In the genomic region with DNA sequence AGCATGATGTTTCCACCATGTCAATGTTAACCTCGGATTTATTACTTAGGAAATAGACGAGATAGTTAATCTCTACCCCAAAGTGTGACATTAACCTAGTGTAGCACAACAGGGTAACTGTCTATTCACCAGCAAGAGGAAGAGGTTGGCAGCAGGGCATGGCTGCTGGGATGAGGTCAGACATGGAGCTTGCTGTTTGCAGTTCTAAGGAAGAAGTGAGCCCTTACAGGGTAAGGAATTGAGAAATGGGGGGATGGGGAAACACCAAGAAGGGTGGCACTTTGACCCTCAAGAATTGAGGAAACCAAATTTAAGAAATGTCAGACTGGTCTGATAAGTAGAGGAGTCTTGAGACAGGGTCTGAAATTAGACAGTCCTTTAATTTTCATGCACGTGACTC, we compare ENCODE assay signal across 29 cellular contexts.
"Had no signal": no experiment of that assay in that cellular context is flagged by ENCODE, and none has a peak within 500 bp of the region (broad histone marks: within the 10 kb centered on the region; RNA-seq: fewer than 3 reads in every experiment).

No MANE protein-coding gene starts in this region.

- H3K4me3 ChIP-seq: adrenal gland, K562 had no signal

- H3K36me3 ChIP-seq: adrenal gland, WERI-Rb-1 had no signal

- H3K4me1 ChIP-seq: adrenal gland had no signal

- H3K27me3 ChIP-seq: adrenal gland had no signal

- H3K27ac ChIP-seq: adrenal gland, WERI-Rb-1 had no signal

- ATAC-seq: activated CD4-positive, CD25-positive, alpha-beta regulatory T cell treated with anti-CD3 and anti-CD28 coated beads, Interleukin-2, amount 50 U/mL, for 24 hours; activated CD8-positive, alpha-beta T cell treated with anti-CD3 and anti-CD28 coated beads for 36 hours; activated T-cell treated with anti-CD3 and anti-CD28 coated beads, Interleukin-2, amount 50 U/mL, for 72 hours; K562; Panc1; Right ventricle myocardium inferior; T-cell had no signal

- H3K9me3 ChIP-seq: adrenal gland had no signal

- H3K9me3 Mint-ChIP-seq: activated T-cell treated with anti-CD3 and anti-CD28 coated beads, Interleukin-2, amount 50 U/mL, for 72 hours; activated T-helper 2 cell treated with anti-CD3 and anti-CD28 coated beads, Interferon-gamma antibody, Interleukin-2, Interleukin-4, amounts not matched to agents 10 μg/mL and 5 μg/mL and 100 μg/mL, durations not matched to agents 14 hours and 24 hours and 36 hours; T-cell had no signal

- H3K4me3 Mint-ChIP-seq: activated CD8-positive, alpha-beta T cell treated with anti-CD3 and anti-CD28 coated beads for 36 hours; activated naive CD8-positive, alpha-beta T cell treated with anti-CD3 and anti-CD28 coated beads, Interleukin-2, amount 10 ng/mL, durations not matched to agents 7 days and 5 days; activated T-cell treated with anti-CD3 and anti-CD28 coated beads, Interleukin-2, amount 50 U/mL, for 72 hours; T-cell had no signal

- DNase-seq: activated CD4-positive, alpha-beta T cell treated with anti-CD3 and anti-CD28 coated beads for 4 hours; activated CD8-positive, alpha-beta memory T cell treated with anti-CD3 and anti-CD28 coated beads, Interleukin-2, amount 50 U/mL, for 4 hours; activated CD8-positive, alpha-beta T cell treated with anti-CD3 and anti-CD28 coated beads for 36 hours; activated naive CD4-positive, alpha-beta T cell treated with anti-CD3 and anti-CD28 coated beads, Interleukin-2, amount 50 U/mL, for 16 hours; activated naive CD8-positive, alpha-beta T cell treated with anti-CD3 and anti-CD28 coated beads, Interleukin-2, amount 10 ng/mL, durations not matched to agents 7 days and 5 days; activated T-cell treated with anti-CD3 and anti-CD28 coated beads, Interleukin-2, amount 50 U/mL, for 72 hours; adrenal gland; anterior cingulate cortex; cerebellar nuclear complex; Karpas-422; MM.1S; NCI-H1092 treated with DMSO at 0.1 percent for 48 hours; NCI-H1417 treated with DMSO at 0.1 percent for 48 hours; NCI-H1694; NCI-H2029 treated with DMSO at 0.1 percent for 48 hours; NCI-H510A treated with DMSO at 0.1 percent for 48 hours; NCI-H69; NK-92 treated with Interleukin-12 subunit alpha and Interleukin-12 subunit beta, amount 100 ng/mL, for 24 hours; OCI-M1; RPMI8226; T-cell; T-helper 2 cell; T1000; WERI-Rb-1 had no signal

- H3K27ac Mint-ChIP-seq: activated CD8-positive, alpha-beta T cell treated with anti-CD3 and anti-CD28 coated beads for 36 hours; activated naive CD8-positive, alpha-beta T cell treated with anti-CD3 and anti-CD28 coated beads, Interleukin-2, amount 10 ng/mL, durations not matched to agents 7 days and 5 days; activated T-cell treated with anti-CD3 and anti-CD28 coated beads, Interleukin-2, amount 50 U/mL, for 72 hours; activated T-helper 2 cell treated with anti-CD3 and anti-CD28 coated beads, Interferon-gamma antibody, Interleukin-2, Interleukin-4, amounts not matched to agents 10 μg/mL and 5 μg/mL and 100 μg/mL, durations not matched to agents 14 hours and 24 hours and 36 hours; T-cell had no signal
